26 cellular contexts compared by ENCODE assay signal in the genomic region with DNA sequence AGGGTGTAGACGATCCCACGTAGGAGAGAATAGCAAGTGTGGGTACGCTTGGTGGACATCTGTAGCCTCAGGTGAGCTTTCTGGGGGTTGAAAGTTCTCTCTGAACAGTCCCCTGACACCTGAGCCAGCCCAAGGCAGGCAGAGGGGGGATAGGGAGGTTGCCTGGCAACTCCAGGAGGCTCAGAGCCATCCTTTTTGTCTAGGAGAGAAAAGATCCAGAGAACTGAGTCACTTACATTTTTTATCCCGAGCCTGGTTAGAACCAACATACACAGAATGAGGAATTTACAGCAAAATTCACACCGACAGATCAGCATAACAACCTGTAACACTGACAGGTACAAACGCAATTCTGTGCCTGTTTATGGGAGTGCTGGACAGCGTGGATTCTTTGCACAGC.
"Had no signal": no experiment of that assay in that cellular context is flagged by ENCODE, and none has a peak within 500 bp of the region (broad histone marks: within the 10 kb centered on the region; RNA-seq: fewer than 3 reads in every experiment).

No MANE protein-coding gene starts in this region.

- DNase-seq: activated B cell treated with CpG ODN at 0.5 μM for 24 hours; activated CD4-positive, alpha-beta memory T cell treated with anti-CD3 and anti-CD28 coated beads, Interleukin-2, amount 10 ng/mL, durations not matched to agents 7 days and 5 days; activated CD4-positive, alpha-beta T cell treated with anti-CD3 and anti-CD28 coated beads for 48 hours; activated effector memory CD4-positive, alpha-beta T cell treated with Interleukin-2 at 50 U/mL for 16 hours; activated naive CD4-positive, alpha-beta T cell treated with anti-CD3 and anti-CD28 coated beads for 36 hours; activated naive CD8-positive, alpha-beta T cell treated with anti-CD3 and anti-CD28 coated beads, Interleukin-2, amount 10 ng/mL, durations not matched to agents 7 days and 5 days; activated T-cell treated with anti-CD3 and anti-CD28 coated beads, Interleukin-2, amount 50 U/mL, for 72 hours; effector CD4-positive, alpha-beta T cell; erythroblast; foreskin fibroblast; kidney; lower lobe of right lung; ovary; right lobe of liver; stimulated activated CD4-positive, alpha-beta T cell treated with anti-CD3 and anti-CD28 coated beads, Interleukin-1b, Interleukin-23, amount 100 ng/mL, for 48 hours; substantia nigra; T1000; thyroid gland; upper lobe of right lung had no signal

- H3K9me3 Mint-ChIP-seq: activated CD4-positive, alpha-beta memory T cell treated with anti-CD3 and anti-CD28 coated beads, Interleukin-2, amount 10 ng/mL, durations not matched to agents 7 days and 5 days; activated naive CD4-positive, alpha-beta T cell treated with anti-CD3 and anti-CD28 coated beads for 36 hours; activated naive CD8-positive, alpha-beta T cell treated with anti-CD3 and anti-CD28 coated beads, Interleukin-2, amount 10 ng/mL, durations not matched to agents 7 days and 5 days; activated T-cell treated with anti-CD3 and anti-CD28 coated beads, Interleukin-2, amount 50 U/mL, for 72 hours; dendritic cell treated with granulocyte-macrophage colony-stimulating factor and Interleukin-4, amounts not matched to agents 40 ng/mL and 50 ng/mL, for 4 days; mesothelial cell of epicardium had no signal

- H3K27me3 ChIP-seq: neutrophil, ovary, right lobe of liver, thyroid gland, upper lobe of right lung had no signal

- H3K27ac Mint-ChIP-seq: activated B cell treated with CpG ODN at 0.5 μM for 24 hours; activated CD4-positive, alpha-beta memory T cell treated with anti-CD3 and anti-CD28 coated beads, Interleukin-2, amount 10 ng/mL, durations not matched to agents 7 days and 5 days; activated naive CD4-positive, alpha-beta T cell treated with anti-CD3 and anti-CD28 coated beads for 36 hours; activated naive CD8-positive, alpha-beta T cell treated with anti-CD3 and anti-CD28 coated beads, Interleukin-2, amount 10 ng/mL, durations not matched to agents 7 days and 5 days; activated T-cell treated with anti-CD3 and anti-CD28 coated beads, Interleukin-2, amount 50 U/mL, for 72 hours; dendritic cell treated with granulocyte-macrophage colony-stimulating factor and Interleukin-4, amounts not matched to agents 40 ng/mL and 50 ng/mL, for 4 days; mesothelial cell of epicardium; naive thymus-derived CD8-positive, alpha-beta T cell; stimulated activated naive CD8-positive, alpha-beta T cell treated with anti-CD3 and anti-CD28 coated beads, Interleukin-15, Interleukin-2, amounts not matched to agents 100 ng/mL and 50 ng/mL, for 24 hours had no signal

- H3K4me1 ChIP-seq: lower lobe of right lung, right lobe of liver, thyroid gland, upper lobe of right lung had no signal

- H3K9me3 ChIP-seq: lower lobe of right lung, neutrophil, ovary, right lobe of liver, thyroid gland, upper lobe of right lung had no signal

- H3K36me3 ChIP-seq: lower lobe of right lung, neutrophil, ovary, right lobe of liver, thyroid gland, upper lobe of right lung had no signal

- H3K4me3 ChIP-seq: lower lobe of right lung, ovary, right lobe of liver, skin epidermis, thyroid gland, upper lobe of right lung had no signal

- H3K27ac ChIP-seq: lower lobe of right lung, neutrophil, ovary, right lobe of liver, skin epidermis, thyroid gland, upper lobe of right lung had no signal

- H3K4me3 Mint-ChIP-seq: activated B cell treated with CpG ODN at 0.5 μM for 24 hours; activated CD4-positive, alpha-beta memory T cell treated with anti-CD3 and anti-CD28 coated beads, Interleukin-2, amount 10 ng/mL, durations not matched to agents 7 days and 5 days; activated naive CD4-positive, alpha-beta T cell treated with anti-CD3 and anti-CD28 coated beads for 36 hours; activated naive CD8-positive, alpha-beta T cell treated with anti-CD3 and anti-CD28 coated beads, Interleukin-2, amount 10 ng/mL, durations not matched to agents 7 days and 5 days; activated T-cell treated with anti-CD3 and anti-CD28 coated beads, Interleukin-2, amount 50 U/mL, for 72 hours; dendritic cell treated with granulocyte-macrophage colony-stimulating factor and Interleukin-4, amounts not matched to agents 40 ng/mL and 50 ng/mL, for 4 days; mesothelial cell of epicardium; naive thymus-derived CD8-positive, alpha-beta T cell; stimulated activated naive CD8-positive, alpha-beta T cell treated with anti-CD3 and anti-CD28 coated beads, Interleukin-15, Interleukin-2, amounts not matched to agents 100 ng/mL and 50 ng/mL, for 24 hours had no signal

- H3K4me1 Mint-ChIP-seq: activated B cell treated with CpG ODN at 0.5 μM for 24 hours; activated CD4-positive, alpha-beta memory T cell treated with anti-CD3 and anti-CD28 coated beads, Interleukin-2, amount 10 ng/mL, durations not matched to agents 7 days and 5 days; activated naive CD8-positive, alpha-beta T cell treated with anti-CD3 and anti-CD28 coated beads, Interleukin-2, amount 10 ng/mL, durations not matched to agents 7 days and 5 days; naive thymus-derived CD8-positive, alpha-beta T cell had no signal

- ATAC-seq: activated T-cell treated with anti-CD3 and anti-CD28 coated beads, Interleukin-2, amount 50 U/mL, for 72 hours; left lobe of liver; lower lobe of right lung; naive thymus-derived CD8-positive, alpha-beta T cell; right lobe of liver; upper lobe of right lung had no signal

- H3K36me3 Mint-ChIP-seq: activated naive CD8-positive, alpha-beta T cell treated with anti-CD3 and anti-CD28 coated beads, Interleukin-2, amount 10 ng/mL, durations not matched to agents 7 days and 5 days; mesothelial cell of epicardium; naive thymus-derived CD8-positive, alpha-beta T cell had no signal
